9 cellular contexts compared by ENCODE assay signal in the genomic region with DNA sequence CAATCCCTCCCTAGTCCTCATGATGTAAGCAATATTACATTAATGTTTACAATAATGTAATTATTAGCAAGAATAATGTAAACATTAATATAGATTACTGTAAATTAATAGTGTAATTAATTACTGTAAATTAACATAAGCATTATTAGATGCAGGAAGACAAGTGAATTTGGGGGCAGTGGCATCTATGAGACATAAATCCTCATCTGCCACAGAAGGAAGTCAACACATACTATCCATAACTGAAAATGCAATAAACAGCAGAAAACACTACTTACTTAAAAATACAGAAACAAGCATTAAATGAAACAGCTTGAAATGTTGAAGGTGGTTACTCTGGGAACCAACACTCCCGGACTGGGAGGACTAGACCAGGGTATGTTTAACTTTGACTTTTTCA. TPM values are rescaled to one million over a fixed set of nuclear protein-coding genes. Genes with fewer than 3 reads are reported as not detected.
DNase-seq lines count a peak whose midpoint lies in the region; ATAC-seq and TF ChIP-seq lines count a peak whose summit lies in the region.
"Had no signal": no experiment of that assay in that cellular context is flagged by ENCODE, and none has a peak within 500 bp of the region (broad histone marks: within the 10 kb centered on the region; RNA-seq: fewer than 3 reads in every experiment).

No MANE protein-coding gene starts in this region.

- H3K4me1 Mint-ChIP-seq in chondrocyte (ENCODE audit: low read depth): peaks cover 19% of the 10 kb centered on the region
- H3K4me1 Mint-ChIP-seq in natural killer cell treated with Interleukin-12 subunit alpha and Interleukin-12 subunit beta and Interleukin-15 and Interleukin-18, amount 100 ng/mL, for 72 hours (ENCODE audit: low read depth in 2 of 2): peaks cover 17 to 23% of the 10 kb centered on the region in 2 donors

- ATAC-seq in natural killer cell treated with Interleukin-12 subunit alpha and Interleukin-12 subunit beta and Interleukin-15 and Interleukin-18, amount 100 ng/mL, for 72 hours: no peak
- ATAC-seq in HG02981 (IDR thresholded peaks at IDR 0.05; ENCODE audit: unreplicated experiment) (no peak), GM21717 (IDR thresholded peaks at IDR 0.05; ENCODE audit: unreplicated experiment) (no peak), HG02885 (IDR thresholded peaks at IDR 0.05; ENCODE audit: poor library complexity, unreplicated experiment) (no peak)

- H3K27ac Mint-ChIP-seq in chondrocyte (ENCODE audit: unreplicated experiment): peak overlapping the region; percentile 98
- H3K27ac Mint-ChIP-seq in natural killer cell treated with Interleukin-12 subunit alpha and Interleukin-12 subunit beta and Interleukin-15 and Interleukin-18, amount 100 ng/mL, for 72 hours: peak overlapping the region; percentile 83 to 95

- TF ChIP-seq CTCF in BE2C (IDR thresholded peaks at IDR 0.05; ENCODE audit: low read depth, low read length): no peak
- TF ChIP-seq CTCF in chondrocyte (IDR thresholded peaks at IDR 0.05): no peak

- H3K27me3 Mint-ChIP-seq in chondrocyte (ENCODE audit: low read depth): peaks cover 2% of the 10 kb centered on the region
- H3K27me3 Mint-ChIP-seq in natural killer cell treated with Interleukin-12 subunit alpha and Interleukin-12 subunit beta and Interleukin-15 and Interleukin-18, amount 100 ng/mL, for 72 hours: no peaks in the 10 kb centered on the region

- H3K4me3 ChIP-seq in BE2C (ENCODE audit: low read depth, low read length): peak overlapping the region; percentile 85

- no peaks in the 10 kb centered on the region for H3K9me3 ChIP-seq in BE2C

- H3K36me3 Mint-ChIP-seq in chondrocyte (ENCODE audit: low read depth): no peaks in the 10 kb centered on the region
- H3K36me3 Mint-ChIP-seq in natural killer cell treated with Interleukin-12 subunit alpha and Interleukin-12 subunit beta and Interleukin-15 and Interleukin-18, amount 100 ng/mL, for 72 hours: peaks cover under 1% of the 10 kb centered on the region

- no peaks in the 10 kb centered on the region for H3K36me3 ChIP-seq in BE2C

- H3K4me3 Mint-ChIP-seq in chondrocyte (ENCODE audit: unreplicated experiment): peak overlapping the region; percentile 96
- H3K4me3 Mint-ChIP-seq in natural killer cell treated with Interleukin-12 subunit alpha and Interleukin-12 subunit beta and Interleukin-15 and Interleukin-18, amount 100 ng/mL, for 72 hours: peak overlapping the region; percentile 98

- H3K4me1 ChIP-seq in BE2C: no peaks in the 10 kb centered on the region

- DNase-seq in BE2C (no peak), Kasumi-1 (lab: John Stamatoyannopoulos, UW) (peak; percentile 31 to 56), chondrocyte (ENCODE audit: low spot score) (no peak), inferior parietal cortex (ENCODE audit: extremely low spot score) (no peak)
- no peak for DNase-seq in natural killer cell treated with Interleukin-12 subunit alpha and Interleukin-12 subunit beta and Interleukin-15 and Interleukin-18, amount 100 ng/mL, for 72 hours (ENCODE audit: low spot score)

- no peaks in the 10 kb centered on the region for H3K9me3 Mint-ChIP-seq in chondrocyte (ENCODE audit: low read depth)
- no peaks in the 10 kb centered on the region for H3K9me3 Mint-ChIP-seq in natural killer cell treated with Interleukin-12 subunit alpha and Interleukin-12 subunit beta and Interleukin-15 and Interleukin-18, amount 100 ng/mL, for 72 hours

- no peaks in the 10 kb centered on the region for H3K27me3 ChIP-seq in BE2C

RNA-seq across cellular contexts. Expression of gene NIPSNAP3A, which starts 0.7 kb away (rescaled TPM):
- 4.0 TPM for polyA plus RNA-seq in BE2C (2012; ENCODE audit: insufficient read depth, insufficient read length, low read depth)
- total RNA-seq in chondrocyte: 33.2 to 39.0 TPM (median 33.9 TPM) in 3 replicates
- total RNA-seq in natural killer cell treated with Interleukin-12 subunit alpha and Interleukin-12 subunit beta and Interleukin-15 and Interleukin-18, amount 100 ng/mL, for 72 hours: 1 to 10 TPM; 5.6 to 7.7 TPM

RNA-seq across cellular contexts. Expression of gene NIPSNAP3B, which starts 17.1 kb away (rescaled TPM):
- not detected for polyA plus RNA-seq in BE2C (2012; ENCODE audit: insufficient read depth, insufficient read length, low read depth)
- 2.1 to 3.8 TPM (median 2.3 TPM) in 3 replicates for total RNA-seq in chondrocyte
- not detected for total RNA-seq in natural killer cell treated with Interleukin-12 subunit alpha and Interleukin-12 subunit beta and Interleukin-15 and Interleukin-18, amount 100 ng/mL, for 72 hours

RNA-seq across cellular contexts. Expression of gene OR13D1, which starts 52.5 kb away (rescaled TPM):
- not detected for polyA plus RNA-seq in BE2C (2012; ENCODE audit: insufficient read depth, insufficient read length, low read depth)
- not detected in 3 replicates for total RNA-seq in chondrocyte
- not detected for total RNA-seq in natural killer cell treated with Interleukin-12 subunit alpha and Interleukin-12 subunit beta and Interleukin-15 and Interleukin-18, amount 100 ng/mL, for 72 hours
- total RNA-seq: lung microvascular endothelial cell had no signal

Comparison
In these comparisons a context has a peak if more than half of its experiments do, and no peak if none do; other contexts are left out.
1. DNase-seq: peak in Kasumi-1 (2 of 2); none in BE2C (single experiment), chondrocyte (single experiment), natural killer cell treated with Interleukin-12 subunit alpha and Interleukin-12 subunit beta and Interleukin-15 and Interleukin-18, amount 100 ng/mL, for 72 hours (single experiment) and inferior parietal cortex (single experiment).